Comparison of ENCODE assay signal across 12 cellular contexts in the genomic region with DNA sequence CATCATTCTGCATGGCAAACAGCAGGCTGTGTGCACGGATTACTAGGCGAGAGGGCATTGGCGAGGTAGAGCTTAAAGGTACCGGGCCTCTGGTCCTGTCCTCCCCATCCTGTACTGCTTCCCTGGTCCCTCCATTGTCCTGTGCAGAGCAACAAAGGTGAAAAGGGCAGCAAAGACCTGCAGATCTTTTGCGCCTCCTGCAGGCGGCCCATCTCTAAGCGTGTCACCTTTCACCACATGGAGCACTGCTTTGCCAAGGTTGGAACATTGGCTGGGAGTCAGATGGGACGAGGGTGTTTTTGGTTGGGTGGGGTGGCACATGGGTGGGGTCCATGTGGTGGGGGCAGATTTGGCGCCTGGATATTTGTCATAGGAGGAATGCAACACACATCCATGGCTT.
A peak's percentile ranks its signal among the peaks of the same experiment; 100 is the strongest.
DNase-seq lines count a peak whose midpoint lies in the region; ATAC-seq and TF ChIP-seq lines count a peak whose summit lies in the region.
"Had no signal": no experiment of that assay in that cellular context is flagged by ENCODE, and none has a peak within 500 bp of the region (broad histone marks: within the 10 kb centered on the region; RNA-seq: fewer than 3 reads in every experiment).

No MANE protein-coding gene starts in this region.

- H3K9me3 Mint-ChIP-seq in neural progenitor cell = peaks cover 30% of the 10 kb centered on the region

- ATAC-seq in heart right ventricle (no peak), GM21367 (IDR thresholded peaks at IDR 0.05; ENCODE audit: unreplicated experiment) (no peak)
- ATAC-seq: lower lobe of right lung had no signal

- H3K36me3 ChIP-seq in WERI-Rb-1 (no peaks in the 10 kb centered on the region), neural progenitor cell (no peaks in the 10 kb centered on the region), heart right ventricle (no peaks in the 10 kb centered on the region), testis (ENCODE audit: low read depth, missing control alignments) (no peaks in the 10 kb centered on the region)
- H3K36me3 ChIP-seq: lower lobe of right lung, pancreas had no signal

- intact Hi-C loops in heart right ventricle (cut with DNase I) (loop anchor here in 1 of 10 donors (2.0 kb wide), 1 partner anchor 19 kb away; no protein-coding TSS in a partner anchor), testis (cut with DNase I; ENCODE audit: low total_unique reads) (no loop called here)

- H3K4me3 ChIP-seq in WERI-Rb-1 (ENCODE audit: low read depth, low read length) = no peak overlapping the region
- H3K4me3 ChIP-seq in neural progenitor cell = no peak overlapping the region
- no peak overlapping the region for H3K4me3 ChIP-seq in heart right ventricle
- no peak overlapping the region for H3K4me3 ChIP-seq in testis
- H3K4me3 ChIP-seq: lower lobe of right lung, pancreas had no signal

- TF ChIP-seq POLR2A in testis (IDR thresholded peaks at IDR 0.05) = no peak

- H3K4me1 ChIP-seq in neural progenitor cell = no peaks in the 10 kb centered on the region
- no peaks in the 10 kb centered on the region for H3K4me1 ChIP-seq in heart right ventricle
- H3K4me1 ChIP-seq in testis = no peaks in the 10 kb centered on the region
- H3K4me1 ChIP-seq: lower lobe of right lung, pancreas had no signal

- DNase-seq in DMS 273 (lab: John Stamatoyannopoulos, UW; ENCODE audit: unreplicated experiment) = peak; percentile 23
- DNase-seq in DMS 273 treated with DMSO at 0.1 percent for 48 hours (lab: John Stamatoyannopoulos, UW) = no peak
- peak; percentile 23 for DNase-seq in WERI-Rb-1
- peak; percentile 15 for DNase-seq in neural progenitor cell (ENCODE audit: low spot score)
- DNase-seq in heart right ventricle = no peak
- DNase-seq in testis = no peak
- DNase-seq: activated T-cell treated with anti-CD3 and anti-CD28 coated beads for 4 hours, lower lobe of right lung, pancreas had no signal

- 79 to 85% methylated on average over 9 of the region's 9 CpGs for WGBS in heart right ventricle, 2 donors
- 93% methylated on average over 9 of the region's 9 CpGs; no CpG with 5 or more reads in 1 of the 2 donors for WGBS in testis, 2 donors

- H3K27ac Mint-ChIP-seq in neural progenitor cell = no peak overlapping the region

- H3K27me3 ChIP-seq in WERI-Rb-1 (ENCODE audit: insufficient read depth, low read depth, severe bottlenecking) (peaks cover 3% of the 10 kb centered on the region), neural progenitor cell (no peaks in the 10 kb centered on the region), heart right ventricle (no peaks in the 10 kb centered on the region), testis (no peaks in the 10 kb centered on the region)

- H3K27me3 Mint-ChIP-seq in neural progenitor cell (ENCODE audit: insufficient read depth, low read depth) = peaks cover 17% of the 10 kb centered on the region

- no peaks in the 10 kb centered on the region for H3K9me3 ChIP-seq in WERI-Rb-1 (ENCODE audit: severe bottlenecking)
- H3K9me3 ChIP-seq in neural progenitor cell (ENCODE audit: low read depth) = no peaks in the 10 kb centered on the region
- H3K9me3 ChIP-seq in heart right ventricle = peaks cover 0 to 15% (median 0%) of the 10 kb centered on the region in 11 donors
- H3K9me3 ChIP-seq in testis = no peaks in the 10 kb centered on the region
- H3K9me3 ChIP-seq: lower lobe of right lung, pancreas had no signal

- H3K4me2 ChIP-seq in neural progenitor cell = no peak overlapping the region

- no peaks in the 10 kb centered on the region for H4K20me1 ChIP-seq in neural progenitor cell (ENCODE audit: low read depth)

- no peak overlapping the region for H2AFZ ChIP-seq in neural progenitor cell (replicated peaks)

- no peaks in the 10 kb centered on the region for H3K4me1 Mint-ChIP-seq in neural progenitor cell

- no peaks in the 10 kb centered on the region for H3F3A ChIP-seq in neural progenitor cell (ENCODE audit: low read depth)

- no peak overlapping the region for H3K9ac ChIP-seq in neural progenitor cell

- H3K27ac ChIP-seq in WERI-Rb-1 (no peak overlapping the region), neural progenitor cell (no peak overlapping the region), heart right ventricle (no peak overlapping the region), testis (no peak overlapping the region)
- H3K27ac ChIP-seq: 22Rv1, lower lobe of right lung, pancreas had no signal

- H3K36me3 Mint-ChIP-seq in neural progenitor cell = no peaks in the 10 kb centered on the region

- TF ChIP-seq CTCF in GM12874 (IDR thresholded peaks at IDR 0.05; ENCODE audit: insufficient read depth, low read depth, low read length) (peak; percentile 19; the same call in 1 of the 2 replicates), WERI-Rb-1 (IDR thresholded peaks at IDR 0.05; ENCODE audit: low read depth, low read length) (peak; percentile 73), neural progenitor cell (IDR thresholded peaks at IDR 0.05) (peak; percentile 28), heart right ventricle (IDR thresholded peaks at IDR 0.05) (no peak), testis (IDR thresholded peaks at IDR 0.05) (no peak)

- no peaks in the 10 kb centered on the region for H3K79me2 ChIP-seq in neural progenitor cell (ENCODE audit: low read depth)

- H3K4me3 Mint-ChIP-seq in neural progenitor cell = no peak overlapping the region

Comparison
In these comparisons a context has a peak if more than half of its experiments do, and no peak if none do; other contexts are left out.
1. DNase-seq: peak in DMS 273 (single experiment), WERI-Rb-1 (single experiment) and neural progenitor cell (single experiment); none in DMS 273 treated with DMSO at 0.1 percent for 48 hours (single experiment), heart right ventricle (0 of 2) and testis (single experiment).
2. CTCF ChIP-seq: peak in GM12874 (single experiment), WERI-Rb-1 (single experiment) and neural progenitor cell (single experiment); none in heart right ventricle (0 of 9) and testis (0 of 3).